1 cellular context compared by ENCODE assay signal in the genomic region with DNA sequence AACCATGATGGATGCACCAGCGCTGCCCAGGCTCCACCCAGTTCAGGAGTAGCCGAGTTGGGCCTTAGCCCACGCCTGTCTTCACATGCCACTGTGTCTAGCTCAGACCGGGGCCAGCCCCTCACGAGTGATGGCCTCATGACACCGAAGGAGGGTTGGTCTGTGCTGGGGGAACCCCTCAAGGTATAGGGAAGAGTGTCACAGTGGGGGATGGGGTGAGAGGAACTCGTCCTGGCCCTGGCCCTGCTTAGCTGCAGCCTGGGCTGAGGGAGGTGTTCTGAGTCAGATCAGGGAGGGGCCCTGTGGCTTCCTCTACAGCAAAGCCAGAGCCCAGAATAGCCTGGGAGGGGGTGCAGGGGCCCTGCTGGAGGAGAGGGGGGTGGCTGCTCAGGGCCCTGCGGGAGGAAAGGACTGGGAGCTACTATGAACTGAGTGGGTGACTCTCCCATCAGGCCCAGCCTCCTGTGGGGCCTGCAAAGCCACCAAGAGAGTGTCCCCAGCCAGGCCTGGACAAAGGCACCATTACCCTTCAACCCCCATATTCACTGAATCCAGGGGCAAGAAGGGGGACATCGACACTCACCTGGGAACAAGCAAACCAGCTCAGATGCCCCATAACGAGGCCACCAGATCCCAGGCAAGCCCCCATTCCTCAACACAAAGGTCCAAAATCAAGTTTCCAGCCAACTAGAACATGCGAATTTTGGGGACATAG.
TF ChIP-seq lines count a peak whose summit lies in the region.

No MANE protein-coding gene starts in this region.

TF ChIP-seq in IMR-90, 13 proteins besides CTCF, POLR2A, EP300 and RAD21 (continued from another document):
- TF ChIP-seq ELK1 (IDR thresholded peaks at IDR 0.05; ENCODE audit: borderline replicate concordance, low read depth, low read length) (no peak), FOS (IDR thresholded peaks at IDR 0.05; ENCODE audit: low read depth, low read length) (no peak)
- TF ChIP-seq, protein P1, sequence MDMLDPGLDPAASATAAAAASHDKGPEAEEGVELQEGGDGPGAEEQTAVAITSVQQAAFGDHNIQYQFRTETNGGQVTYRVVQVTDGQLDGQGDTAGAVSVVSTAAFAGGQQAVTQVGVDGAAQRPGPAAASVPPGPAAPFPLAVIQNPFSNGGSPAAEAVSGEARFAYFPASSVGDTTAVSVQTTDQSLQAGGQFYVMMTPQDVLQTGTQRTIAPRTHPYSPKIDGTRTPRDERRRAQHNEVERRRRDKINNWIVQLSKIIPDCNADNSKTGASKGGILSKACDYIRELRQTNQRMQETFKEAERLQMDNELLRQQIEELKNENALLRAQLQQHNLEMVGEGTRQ (IDR thresholded peaks at IDR 0.05; ENCODE audit: low read depth, low read length): no peak
